Comparison of ENCODE assay signal across 18 cellular contexts in the genomic region with DNA sequence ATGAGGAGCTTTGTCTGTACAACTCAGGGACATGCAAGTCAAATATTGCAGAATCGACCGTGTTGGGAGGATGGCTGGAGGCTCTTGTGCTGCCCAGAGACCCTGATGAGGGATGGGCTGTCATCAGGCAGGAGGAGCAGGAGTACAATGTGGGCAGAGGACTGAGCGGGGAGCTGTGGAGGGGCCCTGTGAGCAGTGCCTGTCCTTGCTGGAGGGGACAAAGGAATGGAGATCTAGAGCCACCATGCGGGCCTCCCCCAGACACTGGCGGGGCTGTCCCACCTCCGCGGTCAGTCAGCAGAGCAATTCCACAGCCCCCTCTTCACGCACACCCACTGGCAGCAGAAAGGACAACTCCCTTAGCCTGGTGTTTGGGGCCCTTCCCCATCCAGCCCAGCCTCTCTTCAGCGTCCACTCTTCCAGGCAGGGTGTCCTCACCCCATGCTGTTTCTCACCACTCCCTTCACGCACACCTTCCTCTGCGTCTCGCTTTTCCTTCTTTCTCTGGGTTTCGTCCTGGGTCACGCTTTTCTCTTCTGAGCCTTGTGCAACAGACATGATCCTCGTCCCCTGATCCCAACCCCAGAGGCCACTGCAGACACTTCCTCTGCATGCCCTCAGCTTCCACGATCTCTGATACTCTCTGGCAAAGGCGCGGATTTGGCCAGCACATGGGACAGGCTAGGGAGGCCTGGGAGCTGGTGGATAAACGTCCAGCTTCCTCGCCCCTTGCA.
DNase-seq lines count a peak whose midpoint lies in the region; TF ChIP-seq lines count a peak whose summit lies in the region.
"Had no signal": no experiment of that assay in that cellular context is flagged by ENCODE, and none has a peak within 500 bp of the region (broad histone marks: within the 10 kb centered on the region; RNA-seq: fewer than 3 reads in every experiment).

No MANE protein-coding gene starts in this region.

- H3K27me3 Mint-ChIP-seq in glutamatergic neuron (ENCODE audit: unreplicated experiment): peaks cover 26% of the 10 kb centered on the region

- DNase-seq in D341Med (ENCODE audit: low spot score) (peak; percentile 9), WERI-Rb-1 (no peak), glutamatergic neuron (no peak), retina (peak; percentile 58), MG63 (no peak), superior temporal gyrus (ENCODE audit: extremely low spot score) (no peak), NCI-H187 (lab: John Stamatoyannopoulos, UW) (no peak)
- DNase-seq: DMS79, HFFc6, Kasumi-1, NCI-H1417, NCI-H446 treated with DMSO at 0.1 percent for 48 hours, NCI-H526 treated with DMSO at 0.1 percent for 48 hours, SIG-M5, SK-N-SH had no signal

- H3K27me3 ChIP-seq in WERI-Rb-1 (ENCODE audit: insufficient read depth, low read depth, severe bottlenecking): no peaks in the 10 kb centered on the region
- no peaks in the 10 kb centered on the region for H3K27me3 ChIP-seq in MG63

- H3K36me3 Mint-ChIP-seq in glutamatergic neuron (ENCODE audit: unreplicated experiment): peaks cover 14% of the 10 kb centered on the region
- H3K36me3 Mint-ChIP-seq: CD14-positive monocyte had no signal

- H3K4me3 ChIP-seq in WERI-Rb-1 (ENCODE audit: low read depth, low read length) (no peak overlapping the region), MG63 (no peak overlapping the region)
- H3K4me3 ChIP-seq: GM12878 had no signal

- H3K4me3 Mint-ChIP-seq in glutamatergic neuron (ENCODE audit: unreplicated experiment): peak overlapping the region; percentile 84
- H3K4me3 Mint-ChIP-seq: H9, HFFc6 had no signal

- TF ChIP-seq CTCF in WERI-Rb-1 (IDR thresholded peaks at IDR 0.05; ENCODE audit: low read depth, low read length) (no peak), glutamatergic neuron (IDR thresholded peaks at IDR 0.05; ENCODE audit: partially characterized antibody, unreplicated experiment) (no peak)

- peaks cover 6% of the 10 kb centered on the region; the same call in 1 of the 2 replicates for H3K36me3 ChIP-seq in WERI-Rb-1
- no peaks in the 10 kb centered on the region for H3K36me3 ChIP-seq in MG63

- peak overlapping the region; percentile 31; the same call in 1 of the 2 replicates for H3K27ac ChIP-seq in WERI-Rb-1

- H3K27ac Mint-ChIP-seq in glutamatergic neuron (ENCODE audit: unreplicated experiment): peak overlapping the region; percentile 98
- H3K27ac Mint-ChIP-seq: CD14-positive monocyte, HFFc6 had no signal

- H3K9me3 Mint-ChIP-seq in glutamatergic neuron (ENCODE audit: unreplicated experiment): peaks cover 11% of the 10 kb centered on the region

- H3K9me3 ChIP-seq in WERI-Rb-1 (ENCODE audit: severe bottlenecking) (no peaks in the 10 kb centered on the region), MG63 (no peaks in the 10 kb centered on the region)
- H3K9me3 ChIP-seq: SK-N-SH had no signal

- H3K4me1 Mint-ChIP-seq in glutamatergic neuron (ENCODE audit: low read depth, unreplicated experiment): peaks cover 46% of the 10 kb centered on the region
- H3K4me1 Mint-ChIP-seq: CD14-positive monocyte had no signal

Comparison
In these comparisons a context has a peak if more than half of its experiments do, and no peak if none do; other contexts are left out.
1. DNase-seq: peak in D341Med (single experiment) and retina (single experiment); none in WERI-Rb-1 (single experiment), glutamatergic neuron (single experiment), MG63 (single experiment), superior temporal gyrus (single experiment) and NCI-H187 (0 of 2).